Comparison of ENCODE assay signal across 17 cellular contexts in genomic region chr6:168530653-168531071, GRCh38.
A peak's percentile ranks its signal among the peaks of the same experiment; 100 is the strongest.
DNase-seq lines count a peak whose midpoint lies in the region; ATAC-seq, FAIRE-seq and TF ChIP-seq lines count a peak whose summit lies in the region.
"Had no signal": no experiment of that assay in that cellular context is flagged by ENCODE, and none has a peak within 500 bp of the region (broad histone marks: within the 10 kb centered on the region; RNA-seq: fewer than 3 reads in every experiment).

No MANE protein-coding gene starts in this region.

- no peak overlapping the region for H3K18ac ChIP-seq in H1 (ENCODE audit: extremely low read depth, low read length)

- intact Hi-C loops in HepG2 (cut with micrococcal nuclease; ENCODE audit: unreplicated experiment): no loop called here
- intact Hi-C loops in right lobe of liver (cut with DNase I): no loop called here

- POLR2A ChIA-PET in HepG2 (lab: Yijun Ruan, JAX) (no interaction called here), H1 (lab: Charles Lee; ENCODE audit: partially characterized antibody) (no interaction called here)
- POLR2A ChIA-PET in CD8-positive, alpha-beta memory T cell (lab: Charles Lee): no interaction called here

- H3K4me3 ChIP-seq in HepG2 (replicated peaks in 1 of 3; ENCODE audit: insufficient read depth in 1 of 3, low read depth in 2 of 3, low read length in 3 of 3) (no peak overlapping the region), right lobe of liver (no peak overlapping the region), H1 (ENCODE audit: extremely low read depth in 1 of 4, insufficient read depth in 2 of 4, low read depth in 3 of 4, low read length in 4 of 4) (no peak overlapping the region)
- H3K4me3 ChIP-seq in CD8-positive, alpha-beta memory T cell (ENCODE audit: low read length): no peak overlapping the region
- H3K4me3 ChIP-seq: HAP-1 had no signal

- no peak for DNase-seq in HepG2 (ENCODE audit: low spot score)
- no peak for DNase-seq in right lobe of liver
- no peak for DNase-seq in H1 (ENCODE audit: low read depth in 1 of 2, low spot score in 2 of 2)
- DNase-seq in kidney tubule cell (ENCODE audit: low spot score): peak; percentile 33
- no peak for DNase-seq in DMS 273 (lab: John Stamatoyannopoulos, UW; ENCODE audit: unreplicated experiment)
- no peak for DNase-seq in CD8-positive, alpha-beta memory T cell
- DNase-seq in NCI-H748 (lab: John Stamatoyannopoulos, UW; ENCODE audit: unreplicated experiment): no peak
- DNase-seq: Caco-2, DND-41, GF-D8, MV-4-11, NCI-H1417 treated with DMSO at 0.1 percent for 48 hours, NCI-H2029 treated with DMSO at 0.1 percent for 48 hours, NCI-H510A treated with DMSO at 0.1 percent for 48 hours had no signal

- H3K79me2 ChIP-seq in HepG2 (ENCODE audit: insufficient read depth, low read length): no peaks in the 10 kb centered on the region
- H3K79me2 ChIP-seq in H1 (ENCODE audit: control insufficient read depth in 1 of 2, insufficient read depth in 2 of 2, low read length in 2 of 2): no peaks in the 10 kb centered on the region

- H2BK20ac ChIP-seq in H1 (ENCODE audit: low read length): no peak overlapping the region

- peak; percentile 42; the same call in 2 of the 3 replicates for ATAC-seq in HepG2
- no peak for ATAC-seq in right lobe of liver

- TF ChIP-seq EP300 in HepG2 (IDR thresholded peaks at IDR 0.05; ENCODE audit: low read depth in 2 of 2, low read length in 2 of 2) (no peak), HepG2 (CRISPR knock-in tag; IDR thresholded peaks at IDR 0.05; ENCODE audit: borderline replicate concordance) (no peak), H1 (IDR thresholded peaks at IDR 0.05; ENCODE audit: borderline replicate concordance in 1 of 2, low read depth in 2 of 2, low read length in 2 of 2) (no peak)

- no peaks in the 10 kb centered on the region for H3K4me1 ChIP-seq in HepG2 (ENCODE audit: insufficient read depth, low read length)
- H3K4me1 ChIP-seq in right lobe of liver: no peaks in the 10 kb centered on the region
- H3K4me1 ChIP-seq in H1 (replicated peaks in 1 of 4; ENCODE audit: control insufficient read depth in 3 of 4, insufficient read depth in 4 of 4, low read length in 3 of 4): no peaks in the 10 kb centered on the region
- no peaks in the 10 kb centered on the region for H3K4me1 ChIP-seq in CD8-positive, alpha-beta memory T cell (ENCODE audit: insufficient read depth, low read length)
- H3K4me1 ChIP-seq: Caco-2, HAP-1 had no signal

- peaks cover 5 to 66% of the 10 kb centered on the region in 2 experiments; a peak in 4 of 5 replicates for H3K27me3 ChIP-seq in HepG2 (ENCODE audit: control insufficient read depth in 1 of 2, insufficient read depth in 2 of 2, low read length in 2 of 2)
- no peaks in the 10 kb centered on the region for H3K27me3 ChIP-seq in right lobe of liver
- no peaks in the 10 kb centered on the region for H3K27me3 ChIP-seq in H1 (replicated peaks in 1 of 4; ENCODE audit: control insufficient read depth in 3 of 4, extremely low read depth in 1 of 4, insufficient read depth in 3 of 4, low read length in 3 of 4)
- H3K27me3 ChIP-seq in CD8-positive, alpha-beta memory T cell (ENCODE audit: insufficient read depth, low read length, poor library complexity, severe bottlenecking): no peaks in the 10 kb centered on the region

- H4K20me1 ChIP-seq in HepG2 (ENCODE audit: insufficient read depth, low read length) (no peaks in the 10 kb centered on the region), H1 (replicated peaks in 1 of 2; ENCODE audit: control insufficient read depth in 1 of 2, insufficient read depth in 2 of 2, low read length in 2 of 2) (no peaks in the 10 kb centered on the region)

- no TSS peak for BruUV-seq in HepG2 (replicated peaks; lab: Mats Ljungman, UMichigan)

- no peak overlapping the region for H4K5ac ChIP-seq in H1 (ENCODE audit: insufficient read length, low read depth, low read length)

- H2BK15ac ChIP-seq in H1 (ENCODE audit: low read length): no peak overlapping the region

- H2AK5ac ChIP-seq in H1 (ENCODE audit: low read depth, low read length): no peak overlapping the region

- no peak for TF ChIP-seq CTCF in HepG2 (CRISPR knock-in tag; IDR thresholded peaks at IDR 0.05)
- no peak for TF ChIP-seq CTCF in right lobe of liver (IDR thresholded peaks at IDR 0.05)
- TF ChIP-seq CTCF in H1 (IDR thresholded peaks at IDR 0.05; ENCODE audit: control extremely low read depth in 1 of 3, insufficient read depth in 1 of 3, low read depth in 1 of 3, low read length in 3 of 3): peak in 2 of 3 experiments; percentile 2 to 15; a peak in 2 of 4 replicates

- 35% methylated on average over 12 of the region's 12 CpGs for WGBS in HepG2 (ENCODE audit: low lambda C conversion rate)
- 24% methylated on average over 3 of the region's 12 CpGs for WGBS in right lobe of liver (ENCODE audit: insufficient coverage, low coverage, low lambda C conversion rate, missing lambda C conversion rate)
- 94% methylated on average over 12 of the region's 12 CpGs; no CpG with 5 or more reads in 1 of the 2 experiments for WGBS in H1 (ENCODE audit: extremely low coverage in 1 of 2, insufficient coverage in 1 of 2, insufficient read length in 1 of 2, insufficient replicate concordance in 2 of 2, low coverage in 1 of 2, low lambda C conversion rate in 2 of 2, missing lambda C conversion rate in 1 of 2), 2 experiments

- no peaks in the 10 kb centered on the region for H3K9me3 Mint-ChIP-seq in CD8-positive, alpha-beta memory T cell
- H3K9me3 Mint-ChIP-seq: CD14-positive monocyte had no signal

- no peak overlapping the region for H3K9ac ChIP-seq in HepG2 (ENCODE audit: insufficient read depth, low read depth, low read length)
- H3K9ac ChIP-seq in H1 (replicated peaks in 1 of 4; ENCODE audit: extremely low read depth in 1 of 4, low read depth in 3 of 4, low read length in 3 of 4): no peak overlapping the region

- H2AFZ ChIP-seq in HepG2 (ENCODE audit: low read length) (no peak overlapping the region), H1 (ENCODE audit: low read length) (no peak overlapping the region)

- H3K4me3 Mint-ChIP-seq in CD8-positive, alpha-beta memory T cell: no peak overlapping the region
- H3K4me3 Mint-ChIP-seq: CD14-positive monocyte, IgD-negative memory B cell had no signal

- no peaks in the 10 kb centered on the region for H3K4me1 Mint-ChIP-seq in CD8-positive, alpha-beta memory T cell
- H3K4me1 Mint-ChIP-seq: CD14-positive monocyte, IgD-negative memory B cell had no signal

- no peak overlapping the region for H3K27ac Mint-ChIP-seq in CD8-positive, alpha-beta memory T cell
- H3K27ac Mint-ChIP-seq: IgD-negative memory B cell had no signal

- no peak overlapping the region for H2BK120ac ChIP-seq in H1 (replicated peaks; ENCODE audit: low read depth, low read length)

- H3K27ac ChIP-seq in HepG2 (ENCODE audit: extremely low read length, insufficient read depth, low read length): no peak overlapping the region
- H3K27ac ChIP-seq in right lobe of liver: no peak overlapping the region
- H3K27ac ChIP-seq in H1 (ENCODE audit: low read depth, low read length): no peak overlapping the region
- no peak overlapping the region for H3K27ac ChIP-seq in CD8-positive, alpha-beta memory T cell (ENCODE audit: low read depth, low read length)

- H3K56ac ChIP-seq in H1 (replicated peaks; ENCODE audit: insufficient read length, low read depth, low read length): no peak overlapping the region

- H3K4ac ChIP-seq in H1 (replicated peaks; ENCODE audit: insufficient read length, low read depth, low read length): no peak overlapping the region

- H3K14ac ChIP-seq in H1 (ENCODE audit: insufficient read length): no peak overlapping the region

- no peaks in the 10 kb centered on the region for H3K36me3 Mint-ChIP-seq in CD8-positive, alpha-beta memory T cell
- H3K36me3 Mint-ChIP-seq: CD14-positive monocyte had no signal

- H3K36me3 ChIP-seq in HepG2 (replicated peaks in 1 of 2; ENCODE audit: control insufficient read depth in 1 of 2, insufficient read depth in 2 of 2, low read length in 2 of 2) (no peaks in the 10 kb centered on the region), right lobe of liver (no peaks in the 10 kb centered on the region), H1 (ENCODE audit: control insufficient read depth in 2 of 4, insufficient read depth in 4 of 4, low read length in 3 of 4) (peaks cover 0 to 3% (median 0%) of the 10 kb centered on the region in 4 experiments; a peak in 1 of 8 replicates)
- H3K36me3 ChIP-seq in CD8-positive, alpha-beta memory T cell (ENCODE audit: insufficient read depth, low read length): no peaks in the 10 kb centered on the region
- H3K36me3 ChIP-seq: HAP-1 had no signal

- H2BK5ac ChIP-seq in H1 (ENCODE audit: low read depth, low read length): no peak overlapping the region

- no peaks in the 10 kb centered on the region for H3K9me3 ChIP-seq in HepG2 (ENCODE audit: low read length)
- no peaks in the 10 kb centered on the region for H3K9me3 ChIP-seq in right lobe of liver
- no peaks in the 10 kb centered on the region for H3K9me3 ChIP-seq in H1 (ENCODE audit: insufficient read depth in 2 of 2, low read depth in 1 of 2, low read length in 1 of 2)
- no peaks in the 10 kb centered on the region for H3K9me3 ChIP-seq in CD8-positive, alpha-beta memory T cell (ENCODE audit: low read length)
- H3K9me3 ChIP-seq: Caco-2, HAP-1 had no signal

- TF ChIP-seq RAD21 in HepG2 (CRISPR knock-in tag; IDR thresholded peaks at IDR 0.05): no peak
- TF ChIP-seq RAD21 in H1 (IDR thresholded peaks at IDR 0.05 in 1 of 2, conservative IDR thresholded peaks at IDR 0.05 in 1 of 2; ENCODE audit: low read depth in 2 of 2, low read length in 2 of 2): no peak

- FAIRE-seq in HepG2 (lab: Jason Lieb, UNC) (no peak), H1 (lab: Jason Lieb, UNC) (no peak)

- H3K79me1 ChIP-seq in H1 (ENCODE audit: low read depth, low read length): no peaks in the 10 kb centered on the region

- H3K27me3 Mint-ChIP-seq in CD8-positive, alpha-beta memory T cell: peaks cover 0 to 11% of the 10 kb centered on the region in 2 donors

- CTCF ChIA-PET in HepG2 (lab: Yijun Ruan, JAX; ENCODE audit: low intra/inter-chr PET ratio, low total read pairs): no interaction called here
- CTCF ChIA-PET in H1 (lab: Charles Lee; ENCODE audit: partially characterized antibody): interaction anchor here (0.6 to 1.4 kb wide), 5 partner anchors 9 to 169 kb away, joined by 3 to 4 read pairs (median 3); no protein-coding TSS in a partner anchor
- CTCF ChIA-PET in CD8-positive, alpha-beta memory T cell (lab: Charles Lee): no interaction called here

- no peak overlapping the region for H4K91ac ChIP-seq in H1 (replicated peaks; ENCODE audit: insufficient read length, low read length)

- H4K8ac ChIP-seq in H1 (ENCODE audit: extremely low read depth, insufficient read depth, low read length): no peak overlapping the region

- H3K23me2 ChIP-seq in H1 (ENCODE audit: low read depth, low read length): no peaks in the 10 kb centered on the region

- TF ChIP-seq POLR2A in HepG2 (IDR thresholded peaks at IDR 0.05; ENCODE audit: insufficient read depth in 1 of 2, low read depth in 2 of 2, low read length in 2 of 2) (no peak), right lobe of liver (IDR thresholded peaks at IDR 0.05) (no peak), H1 (IDR thresholded peaks at IDR 0.05; ENCODE audit: control extremely low read depth in 1 of 2, low read depth in 2 of 2, low read length in 2 of 2) (no peak)

- in situ Hi-C loops in HepG2 (cut with HindIII; ENCODE audit: extremely low pct_ligation_motif_present, low pct_unique_long_range_greater_than_20kb): no loop called here

- H2BK12ac ChIP-seq in H1 (ENCODE audit: low read depth, low read length): no peak overlapping the region

- H3K4me2 ChIP-seq in HepG2 (ENCODE audit: low read depth, low read length) (no peak overlapping the region), H1 (ENCODE audit: insufficient read depth in 1 of 2, low read depth in 2 of 2, low read length in 2 of 2) (no peak overlapping the region)

- no peak overlapping the region for H3K23ac ChIP-seq in H1 (ENCODE audit: insufficient read length)

Comparison
In these comparisons a context has a peak if more than half of its experiments do, and no peak if none do; other contexts are left out.
1. CTCF ChIP-seq: peak in H1 (2 of 3); none in HepG2 (single experiment) and right lobe of liver (0 of 4).
2. Of the 41 proteins assayed by ChIP-seq in both HepG2 and H1: peak only in HepG2: none; only in H1: CTCF; in both: none; in neither: 40.